ENCODE assay signal across 22 cellular contexts in the genomic region with DNA sequence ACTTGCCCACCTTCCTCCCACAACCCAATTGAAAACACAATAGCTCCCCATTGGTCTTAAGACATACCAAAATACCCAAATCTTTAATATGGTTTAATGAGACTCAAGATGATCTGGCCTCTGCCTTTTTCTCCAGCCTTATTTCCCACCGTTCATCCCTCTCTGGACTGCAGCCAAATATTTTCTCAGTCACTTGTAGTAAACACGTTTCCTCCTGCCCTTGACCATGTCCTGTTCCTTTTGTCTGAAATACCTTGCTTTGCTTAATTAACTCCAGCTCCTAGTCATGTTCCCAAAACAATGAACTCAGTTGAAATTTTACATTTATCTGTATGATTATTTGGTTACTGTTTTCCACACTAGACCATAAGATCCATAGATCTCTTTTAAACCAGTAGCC. TPM values are rescaled to one million over a fixed set of nuclear protein-coding genes. Genes with fewer than 3 reads are reported as not detected.
DNase-seq lines count a peak whose midpoint lies in the region; ATAC-seq and TF ChIP-seq lines count a peak whose summit lies in the region.
"Had no signal": no experiment of that assay in that cellular context is flagged by ENCODE, and none has a peak within 500 bp of the region (broad histone marks: within the 10 kb centered on the region; RNA-seq: fewer than 3 reads in every experiment).

No MANE protein-coding gene starts in this region.

- TF ChIP-seq CTCF in mesothelial cell of epicardium (IDR thresholded peaks at IDR 0.05; ENCODE audit: unreplicated experiment), result no peak
- TF ChIP-seq CTCF in right atrium auricular region (IDR thresholded peaks at IDR 0.05), result no peak
- no peak for TF ChIP-seq CTCF in GM10266 (IDR thresholded peaks at IDR 0.05; ENCODE audit: control insufficient read depth, insufficient read depth, low read depth, missing control alignments)

- peaks cover 7% of the 10 kb centered on the region for H3K4me1 Mint-ChIP-seq in mesothelial cell of epicardium

- H3K9me3 ChIP-seq in right atrium auricular region, result no peaks in the 10 kb centered on the region
- H3K9me3 ChIP-seq: body of pancreas, esophagus muscularis mucosa, sigmoid colon, tibial artery had no signal

- no peak overlapping the region for H3K4me3 ChIP-seq in right atrium auricular region
- H3K4me3 ChIP-seq: body of pancreas, esophagus muscularis mucosa, sigmoid colon, tibial artery had no signal

- H3K36me3 ChIP-seq in right atrium auricular region, result peaks cover 31% of the 10 kb centered on the region

- peaks cover 14% of the 10 kb centered on the region for H3K9me3 Mint-ChIP-seq in mesothelial cell of epicardium

- H3K27me3 Mint-ChIP-seq in mesothelial cell of epicardium (ENCODE audit: low read depth), result no peaks in the 10 kb centered on the region

- H3K36me3 Mint-ChIP-seq in mesothelial cell of epicardium, result peaks cover 46% of the 10 kb centered on the region

- DNase-seq in DMS79 treated with DMSO at 0.1 percent for 48 hours (lab: John Stamatoyannopoulos, UW) (peak; percentile 73), NCI-H2029 treated with DMSO at 0.1 percent for 48 hours (lab: John Stamatoyannopoulos, UW) (peak; percentile 4), dermis blood vessel endothelial cell (peak; percentile 85), mesothelial cell of epicardium (ENCODE audit: low spot score in 2 of 2, unreplicated experiment in 2 of 2) (no peak), right atrium auricular region (ENCODE audit: low spot score) (no peak), GM10266 (ENCODE audit: extremely low spot score) (no peak)
- DNase-seq: activated CD8-positive, alpha-beta memory T cell treated with anti-CD3 and anti-CD28 coated beads for 24 hours; activated T-cell treated with anti-CD3 and anti-CD28 coated beads, Interleukin-2, amount 50 U/mL, for 72 hours; body of pancreas; CD8-positive, alpha-beta T cell; EL; head of caudate nucleus; Kasumi-1; NCI-H146; NCI-H345; sigmoid colon; stimulated activated CD4-positive, alpha-beta T cell treated with anti-CD3 and anti-CD28 coated beads, Interleukin-1b, Interleukin-23, amount 100 ng/mL, for 48 hours; stimulated activated naive CD4-positive, alpha-beta T cell treated with Interleukin-2 at 50 U/mL for 16 hours; tibial artery had no signal

- H3K4me1 ChIP-seq in right atrium auricular region, result no peaks in the 10 kb centered on the region
- H3K4me1 ChIP-seq: sigmoid colon had no signal

- no peak overlapping the region for H3K27ac ChIP-seq in right atrium auricular region
- H3K27ac ChIP-seq: esophagus muscularis mucosa, sigmoid colon, tibial artery had no signal

- H3K27ac Mint-ChIP-seq in mesothelial cell of epicardium, result peak overlapping the region; percentile 76
- H3K27ac Mint-ChIP-seq: activated naive CD4-positive, alpha-beta T cell treated with anti-CD3 and anti-CD28 coated beads, Interleukin-2, amount 50 U/mL, for 72 hours; activated T-cell treated with anti-CD3 and anti-CD28 coated beads, Interleukin-2, amount 50 U/mL, for 72 hours; CD8-positive, alpha-beta T cell had no signal

- no peak overlapping the region for H3K4me3 Mint-ChIP-seq in mesothelial cell of epicardium
- H3K4me3 Mint-ChIP-seq: activated T-cell treated with anti-CD3 and anti-CD28 coated beads, Interleukin-2, amount 50 U/mL, for 72 hours; CD8-positive, alpha-beta T cell had no signal

- H3K27me3 ChIP-seq in right atrium auricular region, result no peaks in the 10 kb centered on the region
- H3K27me3 ChIP-seq: body of pancreas, esophagus muscularis mucosa, sigmoid colon, tibial artery had no signal

- no peak for ATAC-seq in HG03565 (IDR thresholded peaks at IDR 0.05; ENCODE audit: unreplicated experiment)
- ATAC-seq: activated naive CD4-positive, alpha-beta T cell treated with anti-CD3 and anti-CD28 coated beads, Interleukin-2, amount 50 U/mL, for 72 hours; activated T-cell treated with anti-CD3 and anti-CD28 coated beads, Interleukin-2, amount 50 U/mL, for 72 hours; body of pancreas; CD8-positive, alpha-beta T cell had no signal

RNA-seq across cellular contexts. Expression of gene NUP54, which starts 8.4 kb away (rescaled TPM):
- 59.1 and 64.8 TPM in 2 replicates for total RNA-seq in dermis blood vessel endothelial cell
- 62.0 to 64.5 TPM (median 64.5 TPM) in 3 replicates for total RNA-seq in mesothelial cell of epicardium
- total RNA-seq in right atrium auricular region, result 10 to 100 TPM; 13.7 to 14.9 TPM

RNA-seq across cellular contexts. Expression of gene SCARB2, which starts 57.0 kb away (rescaled TPM):
- total RNA-seq in dermis blood vessel endothelial cell (194 and 214 TPM in 2 replicates), mesothelial cell of epicardium (97.0 to 106 TPM (median 97.6 TPM) in 3 replicates), right atrium auricular region (100 to 1,000 TPM in 1 of 2 donors, 10 to 100 TPM in 1; 86.4 to 103 TPM)

Comparison
In these comparisons a context has a peak if more than half of its experiments do, and no peak if none do; other contexts are left out.
1. DNase-seq: peak in DMS79 treated with DMSO at 0.1 percent for 48 hours (single experiment), NCI-H2029 treated with DMSO at 0.1 percent for 48 hours (single experiment) and dermis blood vessel endothelial cell (single experiment); none in mesothelial cell of epicardium (0 of 2), right atrium auricular region (single experiment) and GM10266 (single experiment).